Comparison of ENCODE assay signal across 1 cellular context in the genomic region with DNA sequence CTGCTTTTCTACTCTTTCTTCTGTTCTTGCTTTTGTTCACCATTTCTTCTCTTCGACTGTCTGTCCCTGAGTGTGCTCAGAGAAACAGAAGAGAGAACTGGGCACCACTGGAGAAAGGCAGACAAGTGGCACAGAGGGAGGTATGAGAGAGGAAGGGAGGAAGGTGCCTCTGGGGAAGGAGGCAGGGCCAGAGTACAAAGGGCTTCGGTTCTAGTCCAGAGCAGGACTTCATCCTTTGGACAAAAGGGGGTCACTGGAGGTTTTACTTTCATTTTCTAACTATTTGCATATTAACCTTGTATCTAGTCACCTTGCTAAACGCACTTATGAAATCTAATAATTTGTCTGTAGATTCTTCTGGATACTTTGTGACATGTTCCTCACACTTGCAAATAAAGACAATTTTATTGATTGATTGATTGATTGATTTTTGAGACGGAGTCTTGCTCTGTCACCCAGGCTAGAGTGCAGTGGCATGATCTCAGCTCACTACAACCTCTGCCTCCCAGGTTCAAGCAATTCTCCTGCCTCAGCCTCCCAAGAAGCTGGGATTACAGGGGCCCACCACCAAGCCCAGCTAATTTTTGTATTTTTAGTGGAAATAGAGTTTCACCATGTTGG.
TF ChIP-seq lines count a peak whose summit lies in the region.

No MANE protein-coding gene starts in this region.

TF ChIP-seq in IMR-90, 13 proteins besides CTCF, POLR2A, EP300 and RAD21:
- no peak for TF ChIP-seq RCOR1 (IDR thresholded peaks at IDR 0.05; ENCODE audit: insufficient replicate concordance, low read length)
